Comparison of ENCODE assay signal across 1 cellular context in the genomic region with DNA sequence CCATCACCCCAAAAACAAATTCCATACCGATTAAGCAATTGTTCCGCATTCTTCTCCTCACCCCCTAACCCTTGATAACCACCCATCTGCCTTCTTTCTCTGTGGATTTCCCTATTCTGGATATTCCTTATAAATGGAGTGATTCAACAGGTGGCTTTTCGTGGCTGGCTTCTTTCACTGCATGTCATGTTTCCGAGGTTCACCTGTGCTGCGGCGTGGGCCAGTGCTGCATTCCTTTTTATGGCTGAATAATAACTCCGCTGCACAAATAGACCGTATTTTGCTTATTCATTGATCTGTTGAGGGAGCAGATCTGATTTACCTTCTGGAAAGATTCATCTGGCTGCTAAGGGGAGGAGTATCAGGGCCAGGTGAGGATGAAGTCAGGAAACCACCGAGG.
TF ChIP-seq lines count a peak whose summit lies in the region.

No MANE protein-coding gene starts in this region.

TF ChIP-seq in HCT116, 20 proteins besides CTCF, POLR2A, EP300 and RAD21 (continued from another document):
- TF ChIP-seq ZNF274 (IDR thresholded peaks at IDR 0.05; ENCODE audit: low read depth, low read length): no peak
TF ChIP-seq in HCT116: peak in this region for 1.
